Comparison of ENCODE assay signal across 31 cellular contexts in the genomic region with DNA sequence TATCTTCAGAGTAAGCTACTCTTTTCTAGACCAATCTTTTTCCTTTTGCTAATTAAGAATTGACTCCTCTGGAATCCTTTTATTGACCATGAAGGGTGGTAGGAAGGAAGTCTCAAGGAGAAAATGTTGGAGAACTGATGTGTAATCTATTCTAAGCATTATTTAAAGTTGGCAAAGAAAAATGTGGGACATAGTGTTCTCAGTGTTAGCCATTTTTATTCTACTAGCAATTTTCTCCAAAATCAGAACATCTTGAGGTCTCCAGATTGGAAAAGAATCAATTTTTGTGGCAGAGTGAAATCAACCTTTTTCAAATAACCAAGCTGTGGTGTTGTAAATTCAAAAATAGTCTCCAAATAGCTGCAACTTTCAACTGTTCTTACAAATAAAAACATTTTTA. TPM values are rescaled to one million over a fixed set of nuclear protein-coding genes. Genes with fewer than 3 reads are reported as not detected.
"Had no signal": no experiment of that assay in that cellular context is flagged by ENCODE, and none has a peak within 500 bp of the region (broad histone marks: within the 10 kb centered on the region; RNA-seq: fewer than 3 reads in every experiment).

No MANE protein-coding gene starts in this region.

- DNase-seq: activated CD4-positive, alpha-beta T cell treated with anti-CD3 and anti-CD28 coated beads for 4 hours; activated CD4-positive, alpha-beta T cell treated with anti-CD3 and anti-CD28 coated beads, Interleukin-2, amount 50 U/mL, for 1 hour; activated CD4-positive, alpha-beta T cell treated with anti-CD3 and anti-CD28 coated beads, Interleukin-2, amount 50 U/mL, for 48 hours; activated CD4-positive, CD25-positive, alpha-beta regulatory T cell; activated CD4-positive, CD25-positive, alpha-beta regulatory T cell treated with anti-CD3 and anti-CD28 coated beads, Interleukin-2, amount 50 U/mL, for 72 hours; activated CD8-positive, alpha-beta memory T cell treated with anti-CD3 and anti-CD28 coated beads for 24 hours; activated CD8-positive, alpha-beta T cell treated with anti-CD3 and anti-CD28 coated beads for 36 hours; activated effector memory CD4-positive, alpha-beta T cell treated with Interleukin-2 at 50 U/mL for 16 hours; activated gamma-delta T cell treated with Interleukin-2 at 50 U/mL for 16 hours; activated naive CD4-positive, alpha-beta T cell treated with anti-CD3 and anti-CD28 coated beads, Interleukin-2, amount 50 U/mL, for 16 hours; activated naive CD4-positive, alpha-beta T cell treated with Interleukin-2 at 50 U/mL for 16 hours; activated T-cell treated with anti-CD3 and anti-CD28 coated beads, Interleukin-2, amount 50 U/mL, for 4 hours; amniotic stem cell; aorta; body of pancreas; central memory CD4-positive, alpha-beta T cell; effector CD4-positive, alpha-beta T cell; effector memory CD8-positive, alpha-beta T cell; erythroblast; heart right ventricle; T-helper 2 cell had no signal

- H3K4me3 Mint-ChIP-seq: activated CD8-positive, alpha-beta T cell treated with anti-CD3 and anti-CD28 coated beads for 36 hours; activated naive CD8-positive, alpha-beta T cell; activated T-cell treated with anti-CD3 and anti-CD28 coated beads, Interleukin-2, amount 50 U/mL, for 4 hours; activated T-helper 17 cell treated with anti-CD3 and anti-CD28 coated beads, Interleukin-2, amount 50 U/mL, for 72 hours; dendritic cell treated with granulocyte-macrophage colony-stimulating factor and Interleukin-4, amounts not matched to agents 40 ng/mL and 50 ng/mL, for 4 days; effector memory CD8-positive, alpha-beta T cell had no signal

- H3K27ac ChIP-seq: body of pancreas, coronary artery, esophagus muscularis mucosa, foreskin keratinocyte, gastroesophageal sphincter, heart right ventricle had no signal

- ATAC-seq: activated CD8-positive, alpha-beta T cell treated with anti-CD3 and anti-CD28 coated beads for 36 hours; activated T-cell treated with anti-CD3 and anti-CD28 coated beads, Interleukin-2, amount 50 U/mL, for 4 hours; activated T-helper 17 cell treated with anti-CD3 and anti-CD28 coated beads, Interleukin-2, amount 50 U/mL, for 72 hours; body of pancreas; effector memory CD8-positive, alpha-beta T cell; foreskin keratinocyte; gastroesophageal sphincter; heart right ventricle had no signal

- H3K27me3 ChIP-seq: body of pancreas, esophagus muscularis mucosa, gastroesophageal sphincter, heart right ventricle had no signal

- H3K4me1 Mint-ChIP-seq: activated T-helper 17 cell treated with anti-CD3 and anti-CD28 coated beads, Interleukin-2, amount 50 U/mL, for 72 hours had no signal

- H3K27ac Mint-ChIP-seq: activated CD8-positive, alpha-beta T cell treated with anti-CD3 and anti-CD28 coated beads for 36 hours; activated naive CD8-positive, alpha-beta T cell; activated T-helper 17 cell treated with anti-CD3 and anti-CD28 coated beads, Interleukin-2, amount 50 U/mL, for 72 hours; dendritic cell treated with granulocyte-macrophage colony-stimulating factor and Interleukin-4, amounts not matched to agents 40 ng/mL and 50 ng/mL, for 4 days; effector memory CD8-positive, alpha-beta T cell had no signal

- H3K9me3 Mint-ChIP-seq: activated CD8-positive, alpha-beta T cell treated with anti-CD3 and anti-CD28 coated beads for 36 hours; activated T-helper 17 cell treated with anti-CD3 and anti-CD28 coated beads, Interleukin-2, amount 50 U/mL, for 72 hours; dendritic cell treated with granulocyte-macrophage colony-stimulating factor and Interleukin-4, amounts not matched to agents 40 ng/mL and 50 ng/mL, for 4 days had no signal

- H3K36me3 ChIP-seq: esophagus muscularis mucosa, gastroesophageal sphincter, heart right ventricle had no signal

- H3K9me3 ChIP-seq: body of pancreas, esophagus muscularis mucosa, gastroesophageal sphincter, heart right ventricle had no signal

- H3K27me3 Mint-ChIP-seq: activated CD8-positive, alpha-beta T cell treated with anti-CD3 and anti-CD28 coated beads for 36 hours; dendritic cell treated with granulocyte-macrophage colony-stimulating factor and Interleukin-4, amounts not matched to agents 40 ng/mL and 50 ng/mL, for 4 days had no signal

- H3K4me1 ChIP-seq: body of pancreas, foreskin keratinocyte had no signal

- H3K36me3 Mint-ChIP-seq: activated naive CD8-positive, alpha-beta T cell had no signal

- H3K4me3 ChIP-seq: body of pancreas, coronary artery, esophagus muscularis mucosa, gastroesophageal sphincter, heart right ventricle had no signal

RNA-seq across cellular contexts. Expression of a gene that starts 18.4 kb away (rescaled TPM):
- total RNA-seq: activated CD8-positive, alpha-beta T cell treated with anti-CD3 and anti-CD28 coated beads for 36 hours; activated T-cell treated with anti-CD3 and anti-CD28 coated beads, Interleukin-2, amount 50 U/mL, for 4 hours; activated T-helper 17 cell treated with anti-CD3 and anti-CD28 coated beads, Interleukin-2, amount 50 U/mL, for 72 hours; body of pancreas; cerebellum; esophagus muscularis mucosa; foreskin keratinocyte; gastroesophageal sphincter; glomerular endothelial cell; heart right ventricle; T-helper 1 cell treated with Interleukin-12 subunit alpha and Interleukin-12 subunit beta and Interleukin-4 antibody, amounts not matched to agents 30 ng/mL and 1 ng/mL, for 36 hours had no signal
- polyA plus RNA-seq: aorta, foreskin keratinocyte, heart right ventricle had no signal

RNA-seq across cellular contexts. Expression of a gene that starts 23.3 kb away (rescaled TPM):
- total RNA-seq: activated CD8-positive, alpha-beta T cell treated with anti-CD3 and anti-CD28 coated beads for 36 hours; activated T-cell treated with anti-CD3 and anti-CD28 coated beads, Interleukin-2, amount 50 U/mL, for 4 hours; activated T-helper 17 cell treated with anti-CD3 and anti-CD28 coated beads, Interleukin-2, amount 50 U/mL, for 72 hours; aorta; body of pancreas; esophagus muscularis mucosa; foreskin keratinocyte; gastroesophageal sphincter; glomerular endothelial cell; heart right ventricle; T-helper 1 cell treated with Interleukin-12 subunit alpha and Interleukin-12 subunit beta and Interleukin-4 antibody, amounts not matched to agents 30 ng/mL and 1 ng/mL, for 36 hours had no signal
- polyA plus RNA-seq: foreskin keratinocyte, heart right ventricle had no signal
